In genomic region chr1:248837794-248838356, GRCh38 we compare ENCODE assay signal across 1 cellular context.
A peak's percentile ranks its signal among the peaks of the same experiment; 100 is the strongest.
TF ChIP-seq lines count a peak whose summit lies in the region.

TSS of gene ZNF672 (plus strand) at chr1:248838224. CDS start at chr1:248847275, 9,051 bp downstream.

TF ChIP-seq in IMR-90, 13 proteins besides CTCF, POLR2A, EP300 and RAD21 (continued from another document):
- TF ChIP-seq FOS (IDR thresholded peaks at IDR 0.05; ENCODE audit: low read depth, low read length) = no peak
- TF ChIP-seq CHD1 (IDR thresholded peaks at IDR 0.05; ENCODE audit: low read depth, low read length) = no peak
- TF ChIP-seq MAZ (IDR thresholded peaks at IDR 0.05; ENCODE audit: borderline replicate concordance, low read depth, low read length) = peak; percentile 87
- peak; percentile 35; the same call in 1 of the 2 replicates for TF ChIP-seq BHLHE40 (IDR thresholded peaks at IDR 0.05; ENCODE audit: low read depth, low read length)
- TF ChIP-seq NFE2L2 (IDR thresholded peaks at IDR 0.05; ENCODE audit: low read depth, low read length) = no peak
